1 cellular context compared by ENCODE assay signal in genomic region chr10:31888442-31888841, GRCh38.
TF ChIP-seq lines count a peak whose summit lies in the region.

No MANE protein-coding gene starts in this region.

TF ChIP-seq in HCT116, 20 proteins besides CTCF, POLR2A, EP300 and RAD21:
- TF ChIP-seq SIN3A (IDR thresholded peaks at IDR 0.05; ENCODE audit: low read depth) = no peak
